11 cellular contexts compared by ENCODE assay signal in genomic region chr4:8047837-8048678, GRCh38.
"Had no signal": no experiment of that assay in that cellular context is flagged by ENCODE, and none has a peak within 500 bp of the region (broad histone marks: within the 10 kb centered on the region; RNA-seq: fewer than 3 reads in every experiment).

No MANE protein-coding gene starts in this region.

- H3K4me3 ChIP-seq: sigmoid colon, thyroid gland had no signal

- H3K27me3 Mint-ChIP-seq: activated T-cell treated with anti-CD3 and anti-CD28 coated beads, Interleukin-2, amount 50 U/mL, for 24 hours had no signal

- H3K36me3 Mint-ChIP-seq: activated naive CD4-positive, alpha-beta T cell treated with anti-CD3 and anti-CD28 coated beads, Interleukin-2, amount 10 ng/mL, durations not matched to agents 7 days and 5 days; natural killer cell; stimulated activated effector memory CD8-positive, alpha-beta T cell treated with anti-CD3 and anti-CD28 coated beads, Interleukin-12 subunit alpha, Interleukin-12 subunit beta, amount 100 ng/mL, for 72 hours had no signal

- DNase-seq: activated CD4-positive, alpha-beta memory T cell treated with anti-CD3 and anti-CD28 coated beads, Interleukin-2, amount 10 ng/mL, durations not matched to agents 7 days and 5 days; activated CD4-positive, alpha-beta T cell treated with anti-CD3 and anti-CD28 coated beads for 4 hours; activated naive CD4-positive, alpha-beta T cell treated with anti-CD3 and anti-CD28 coated beads, Interleukin-2, amount 10 ng/mL, durations not matched to agents 7 days and 5 days; activated T-cell treated with anti-CD3 and anti-CD28 coated beads, Interleukin-2, amount 50 U/mL, for 24 hours; hippocampal formation; mesendoderm; natural killer cell; sigmoid colon; stimulated activated CD4-positive, alpha-beta T cell treated with anti-CD3 and anti-CD28 coated beads, Interleukin-1b, Interleukin-23, amount 100 ng/mL, for 48 hours had no signal

- H3K9me3 ChIP-seq: sigmoid colon, thyroid gland had no signal

- H3K4me1 Mint-ChIP-seq: activated CD4-positive, alpha-beta memory T cell treated with anti-CD3 and anti-CD28 coated beads, Interleukin-2, amount 10 ng/mL, durations not matched to agents 7 days and 5 days; activated naive CD4-positive, alpha-beta T cell treated with anti-CD3 and anti-CD28 coated beads, Interleukin-2, amount 10 ng/mL, durations not matched to agents 7 days and 5 days had no signal

- H3K27ac Mint-ChIP-seq: activated CD4-positive, alpha-beta memory T cell treated with anti-CD3 and anti-CD28 coated beads, Interleukin-2, amount 10 ng/mL, durations not matched to agents 7 days and 5 days; activated naive CD4-positive, alpha-beta T cell treated with anti-CD3 and anti-CD28 coated beads, Interleukin-2, amount 10 ng/mL, durations not matched to agents 7 days and 5 days; activated T-cell treated with anti-CD3 and anti-CD28 coated beads, Interleukin-2, amount 50 U/mL, for 24 hours; natural killer cell; stimulated activated effector memory CD8-positive, alpha-beta T cell treated with anti-CD3 and anti-CD28 coated beads, Interleukin-12 subunit alpha, Interleukin-12 subunit beta, amount 100 ng/mL, for 72 hours had no signal

- H3K36me3 ChIP-seq: sigmoid colon, thyroid gland had no signal

- ATAC-seq: natural killer cell had no signal

- H3K9me3 Mint-ChIP-seq: activated CD4-positive, alpha-beta memory T cell treated with anti-CD3 and anti-CD28 coated beads, Interleukin-2, amount 10 ng/mL, durations not matched to agents 7 days and 5 days; activated naive CD4-positive, alpha-beta T cell treated with anti-CD3 and anti-CD28 coated beads, Interleukin-2, amount 10 ng/mL, durations not matched to agents 7 days and 5 days; activated T-cell treated with anti-CD3 and anti-CD28 coated beads, Interleukin-2, amount 50 U/mL, for 24 hours; natural killer cell; stimulated activated effector memory CD8-positive, alpha-beta T cell treated with anti-CD3 and anti-CD28 coated beads, Interleukin-12 subunit alpha, Interleukin-12 subunit beta, amount 100 ng/mL, for 72 hours had no signal

- H3K4me3 Mint-ChIP-seq: activated CD4-positive, alpha-beta memory T cell treated with anti-CD3 and anti-CD28 coated beads, Interleukin-2, amount 10 ng/mL, durations not matched to agents 7 days and 5 days; activated naive CD4-positive, alpha-beta T cell treated with anti-CD3 and anti-CD28 coated beads, Interleukin-2, amount 10 ng/mL, durations not matched to agents 7 days and 5 days; activated T-cell treated with anti-CD3 and anti-CD28 coated beads, Interleukin-2, amount 50 U/mL, for 24 hours; natural killer cell had no signal

- H3K27ac ChIP-seq: sigmoid colon, thyroid gland had no signal

- H3K27me3 ChIP-seq: sigmoid colon, thyroid gland had no signal
